ENCODE assay signal across 1 cellular context in the genomic region with DNA sequence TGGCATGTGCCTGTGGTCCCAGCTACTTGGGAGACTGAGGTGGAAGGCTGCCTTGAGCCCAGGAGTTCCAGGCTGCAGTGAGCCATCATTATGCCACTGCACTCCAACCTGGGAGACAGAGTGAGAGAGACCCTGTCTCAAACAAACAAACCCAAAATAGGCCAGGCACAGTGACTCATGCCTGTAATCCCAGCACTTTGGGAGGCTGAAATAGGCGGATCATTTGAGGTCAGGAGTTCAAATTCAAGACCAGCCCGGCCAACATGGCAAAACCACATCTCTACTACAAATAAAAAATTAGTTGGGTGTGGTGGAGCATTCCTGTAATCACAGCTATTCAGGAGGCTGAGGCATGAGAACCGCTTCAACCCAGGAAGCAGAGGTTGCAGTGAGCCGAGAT.
TF ChIP-seq lines count a peak whose summit lies in the region.

No MANE protein-coding gene starts in this region.

TF ChIP-seq in HepG2, 621 proteins besides CTCF, POLR2A, EP300 and RAD21:
- TF ChIP-seq RARA (CRISPR knock-in tag; IDR thresholded peaks at IDR 0.05) (peak; percentile 80), NR2F6 (IDR thresholded peaks at IDR 0.05) (no peak), NR2F6 (CRISPR knock-in tag; IDR thresholded peaks at IDR 0.05) (0 out of 2 replicates have a peak, but pooled peaks have one; percentile 24), ARNT (IDR thresholded peaks at IDR 0.05) (no peak), SATB2 (CRISPR knock-in tag; IDR thresholded peaks at IDR 0.05) (no peak), MZF1 (CRISPR knock-in tag; IDR thresholded peaks at IDR 0.05; ENCODE audit: borderline replicate concordance) (no peak), DNMT3B (CRISPR knock-in tag; conservative IDR thresholded peaks at IDR 0.05) (no peak), RXRA (CRISPR knock-in tag; IDR thresholded peaks at IDR 0.05) (peak; percentile 60; the same call in 1 of the 2 replicates), NR2C2 (CRISPR knock-in tag; IDR thresholded peaks at IDR 0.05; ENCODE audit: borderline replicate concordance) (no peak), GFI1 (CRISPR knock-in tag; IDR thresholded peaks at IDR 0.05; ENCODE audit: borderline replicate concordance) (no peak), ZNF607 (CRISPR knock-in tag; IDR thresholded peaks at IDR 0.05; ENCODE audit: borderline replicate concordance) (no peak), ZNF749 (CRISPR knock-in tag; IDR thresholded peaks at IDR 0.05; ENCODE audit: borderline replicate concordance) (no peak), ZNF335 (CRISPR knock-in tag; IDR thresholded peaks at IDR 0.05) (no peak), ZNF160 (CRISPR knock-in tag; IDR thresholded peaks at IDR 0.05) (no peak), ZNF17 (CRISPR knock-in tag; IDR thresholded peaks at IDR 0.05) (no peak), HOXA5 (CRISPR knock-in tag; IDR thresholded peaks at IDR 0.05) (no peak), TP53 (CRISPR knock-in tag; conservative IDR thresholded peaks at IDR 0.05) (no peak), JUND (CRISPR knock-in tag; IDR thresholded peaks at IDR 0.05) (0 out of 2 replicates have a peak, but pooled peaks have one; percentile 24), FOSL2 (CRISPR knock-in tag; IDR thresholded peaks at IDR 0.05) (peak; percentile 82), SRSF1 (optimal IDR thresholded peaks at IDR 0.05; ENCODE audit: low read depth, low read length) (no peak), GTF3A (CRISPR knock-in tag; conservative IDR thresholded peaks at IDR 0.05) (no peak), ZNF331 (CRISPR knock-in tag; IDR thresholded peaks at IDR 0.05) (no peak)
- TF ChIP-seq, protein P1, sequence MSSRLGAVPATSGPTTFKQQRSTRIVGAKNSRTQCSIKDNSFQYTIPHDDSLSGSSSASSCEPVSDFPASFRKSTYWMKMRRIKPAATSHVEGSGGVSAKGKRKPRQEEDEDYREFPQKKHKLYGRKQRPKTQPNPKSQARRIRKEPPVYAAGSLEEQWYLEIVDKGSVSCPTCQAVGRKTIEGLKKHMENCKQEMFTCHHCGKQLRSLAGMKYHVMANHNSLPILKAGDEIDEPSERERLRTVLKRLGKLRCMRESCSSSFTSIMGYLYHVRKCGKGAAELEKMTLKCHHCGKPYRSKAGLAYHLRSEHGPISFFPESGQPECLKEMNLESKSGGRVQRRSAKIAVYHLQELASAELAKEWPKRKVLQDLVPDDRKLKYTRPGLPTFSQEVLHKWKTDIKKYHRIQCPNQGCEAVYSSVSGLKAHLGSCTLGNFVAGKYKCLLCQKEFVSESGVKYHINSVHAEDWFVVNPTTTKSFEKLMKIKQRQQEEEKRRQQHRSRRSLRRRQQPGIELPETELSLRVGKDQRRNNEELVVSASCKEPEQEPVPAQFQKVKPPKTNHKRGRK (CRISPR knock-in tag; IDR thresholded peaks at IDR 0.05): no peak
- TF ChIP-seq, protein P2, sequence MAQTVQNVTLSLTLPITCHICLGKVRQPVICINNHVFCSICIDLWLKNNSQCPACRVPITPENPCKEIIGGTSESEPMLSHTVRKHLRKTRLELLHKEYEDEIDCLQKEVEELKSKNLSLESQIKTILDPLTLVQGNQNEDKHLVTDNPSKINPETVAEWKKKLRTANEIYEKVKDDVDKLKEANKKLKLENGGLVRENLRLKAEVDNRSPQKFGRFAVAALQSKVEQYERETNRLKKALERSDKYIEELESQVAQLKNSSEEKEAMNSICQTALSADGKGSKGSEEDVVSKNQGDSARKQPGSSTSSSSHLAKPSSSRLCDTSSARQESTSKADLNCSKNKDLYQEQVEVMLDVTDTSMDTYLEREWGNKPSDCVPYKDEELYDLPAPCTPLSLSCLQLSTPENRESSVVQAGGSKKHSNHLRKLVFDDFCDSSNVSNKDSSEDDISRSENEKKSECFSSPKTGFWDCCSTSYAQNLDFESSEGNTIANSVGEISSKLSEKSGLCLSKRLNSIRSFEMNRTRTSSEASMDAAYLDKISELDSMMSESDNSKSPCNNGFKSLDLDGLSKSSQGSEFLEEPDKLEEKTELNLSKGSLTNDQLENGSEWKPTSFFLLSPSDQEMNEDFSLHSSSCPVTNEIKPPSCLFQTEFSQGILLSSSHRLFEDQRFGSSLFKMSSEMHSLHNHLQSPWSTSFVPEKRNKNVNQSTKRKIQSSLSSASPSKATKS (CRISPR knock-in tag; IDR thresholded peaks at IDR 0.05): no peak
- TF ChIP-seq, protein P3, sequence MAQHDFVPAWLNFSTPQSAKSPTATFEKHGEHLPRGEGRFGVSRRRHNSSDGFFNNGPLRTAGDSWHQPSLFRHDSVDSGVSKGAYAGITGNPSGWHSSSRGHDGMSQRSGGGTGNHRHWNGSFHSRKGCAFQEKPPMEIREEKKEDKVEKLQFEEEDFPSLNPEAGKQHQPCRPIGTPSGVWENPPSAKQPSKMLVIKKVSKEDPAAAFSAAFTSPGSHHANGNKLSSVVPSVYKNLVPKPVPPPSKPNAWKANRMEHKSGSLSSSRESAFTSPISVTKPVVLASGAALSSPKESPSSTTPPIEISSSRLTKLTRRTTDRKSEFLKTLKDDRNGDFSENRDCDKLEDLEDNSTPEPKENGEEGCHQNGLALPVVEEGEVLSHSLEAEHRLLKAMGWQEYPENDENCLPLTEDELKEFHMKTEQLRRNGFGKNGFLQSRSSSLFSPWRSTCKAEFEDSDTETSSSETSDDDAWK (CRISPR knock-in tag; IDR thresholded peaks at IDR 0.05): no peak
TF ChIP-seq in HepG2: peak in this region for 5.
